10 cellular contexts compared by ENCODE assay signal in genomic region chr10:60140681-60141632, GRCh38.
DNase-seq lines count a peak whose midpoint lies in the region; ATAC-seq, FAIRE-seq and TF ChIP-seq lines count a peak whose summit lies in the region.
"Had no signal": no experiment of that assay in that cellular context is flagged by ENCODE, and none has a peak within 500 bp of the region (broad histone marks: within the 10 kb centered on the region; RNA-seq: fewer than 3 reads in every experiment).

No MANE protein-coding gene starts in this region.

- peak overlapping the region in 1 of 4 donors; percentile 5 for H3K4me3 ChIP-seq in pancreas
- H3K4me3 ChIP-seq in upper lobe of left lung, result no peak overlapping the region
- H3K4me3 ChIP-seq: esophagus muscularis mucosa had no signal

- TF ChIP-seq EP300 in upper lobe of left lung (IDR thresholded peaks at IDR 0.05), result no peak

- TF ChIP-seq POLR2A in upper lobe of left lung (IDR thresholded peaks at IDR 0.05), result no peak

- no peaks in the 10 kb centered on the region for H3K27me3 Mint-ChIP-seq in activated CD4-positive, alpha-beta memory T cell treated with anti-CD3 and anti-CD28 coated beads for 36 hours

- H3K36me3 ChIP-seq in pancreas, result no peaks in the 10 kb centered on the region
- H3K36me3 ChIP-seq in upper lobe of left lung, result no peaks in the 10 kb centered on the region
- H3K36me3 ChIP-seq: esophagus muscularis mucosa had no signal

- H3K9me3 Mint-ChIP-seq in activated CD4-positive, alpha-beta memory T cell treated with anti-CD3 and anti-CD28 coated beads for 36 hours, result no peaks in the 10 kb centered on the region

- H3K27ac Mint-ChIP-seq in activated CD4-positive, alpha-beta memory T cell treated with anti-CD3 and anti-CD28 coated beads for 36 hours, result no peak overlapping the region

- POLR2A ChIA-PET in activated CD4-positive, alpha-beta memory T cell treated with anti-CD3 and anti-CD28 coated beads for 36 hours (lab: Charles Lee), result no interaction called here

- H3K9me3 ChIP-seq in pancreas (no peaks in the 10 kb centered on the region), upper lobe of left lung (no peaks in the 10 kb centered on the region)
- H3K9me3 ChIP-seq: esophagus muscularis mucosa had no signal

- TF ChIP-seq CTCF in pancreas (IDR thresholded peaks at IDR 0.05) (no peak), upper lobe of left lung (IDR thresholded peaks at IDR 0.05) (no peak)

- 64 to 71% methylated on average over 11 of the region's 11 CpGs for WGBS in pancreas, 2 donors
- WGBS in upper lobe of left lung, 2 donors, result 70 to 81% methylated on average over 11 of the region's 11 CpGs

- CTCF ChIA-PET in activated CD4-positive, alpha-beta memory T cell treated with anti-CD3 and anti-CD28 coated beads for 36 hours (lab: Charles Lee), result no interaction called here

- DNase-seq in DMS53 (lab: John Stamatoyannopoulos, UW) (peak; percentile 87), NCI-H460 (ENCODE audit: extremely low read depth, low read depth) (peak; percentile 89), fibroblast of peridontal ligament (ENCODE audit: extremely low read depth) (peak; percentile 11), pancreas (no peak), hypothalamus (lab: John Stamatoyannopoulos, UW) (no peak), upper lobe of left lung (no peak)
- no peak for DNase-seq in activated CD4-positive, alpha-beta memory T cell treated with anti-CD3 and anti-CD28 coated beads for 36 hours
- DNase-seq: activated CD4-positive, alpha-beta T cell treated with anti-CD3 and anti-CD28 coated beads for 1 hour had no signal

- peaks cover 0 to 6% (median 0%) of the 10 kb centered on the region in 3 donors for H3K4me1 ChIP-seq in pancreas
- peaks cover 0 to 8% (median 4%) of the 10 kb centered on the region in 4 donors for H3K4me1 ChIP-seq in upper lobe of left lung

- H3K4me3 Mint-ChIP-seq in activated CD4-positive, alpha-beta memory T cell treated with anti-CD3 and anti-CD28 coated beads for 36 hours, result no peak overlapping the region

- peak in 3 of 4 donors; percentile 45 to 62 (median 60) for ATAC-seq in pancreas
- no peak for ATAC-seq in HG03196 (IDR thresholded peaks at IDR 0.05; ENCODE audit: unreplicated experiment)
- ATAC-seq in upper lobe of left lung (ENCODE audit: low FRiP score in 2 of 2), result no peak

- H3K36me3 Mint-ChIP-seq in activated CD4-positive, alpha-beta memory T cell treated with anti-CD3 and anti-CD28 coated beads for 36 hours, result no peaks in the 10 kb centered on the region

- no peaks in the 10 kb centered on the region for H3K4me1 Mint-ChIP-seq in activated CD4-positive, alpha-beta memory T cell treated with anti-CD3 and anti-CD28 coated beads for 36 hours (ENCODE audit: low read depth)

- H3K27me3 ChIP-seq in pancreas, result no peaks in the 10 kb centered on the region
- H3K27me3 ChIP-seq in upper lobe of left lung, result no peaks in the 10 kb centered on the region
- H3K27me3 ChIP-seq: esophagus muscularis mucosa had no signal

- intact Hi-C loops in pancreas (cut with DNase I), result no loop called here
- intact Hi-C loops in activated CD4-positive, alpha-beta memory T cell treated with anti-CD3 and anti-CD28 coated beads for 36 hours (cut with micrococcal nuclease), result no loop called here

- H3K27ac ChIP-seq in pancreas (peak overlapping the region in 2 of 4 donors; percentile 14 to 45), upper lobe of left lung (no peak overlapping the region)
- H3K27ac ChIP-seq: esophagus muscularis mucosa had no signal

- no peak for FAIRE-seq in pancreas (lab: Jason Lieb, UNC)

Comparison
In these comparisons a context has a peak if more than half of its experiments do, and no peak if none do; other contexts are left out.
1. DNase-seq: peak in DMS53 (single experiment), NCI-H460 (single experiment) and fibroblast of peridontal ligament (single experiment); none in pancreas (0 of 6), hypothalamus (0 of 51), activated CD4-positive, alpha-beta memory T cell treated with anti-CD3 and anti-CD28 coated beads for 36 hours (single experiment) and upper lobe of left lung (0 of 2).
2. ATAC-seq: peak in pancreas (3 of 4); none in HG03196 (single experiment) and upper lobe of left lung (0 of 2).